7 cellular contexts compared by ENCODE assay signal in genomic region chr3:10198761-10199688, GRCh38. TPM values are rescaled to one million over a fixed set of nuclear protein-coding genes. Genes with fewer than 3 reads are reported as not detected.
A peak's percentile ranks its signal among the peaks of the same experiment; 100 is the strongest.
DNase-seq lines count a peak whose midpoint lies in the region; ATAC-seq lines count a peak whose summit lies in the region.

No MANE protein-coding gene starts in this region.

- POLR2A ChIA-PET in T-cell (lab: Charles Lee) = interaction anchor here (0.5 to 0.6 kb wide), 3 partner anchors 44 to 1438 kb away, joined by 3 read pairs; no protein-coding TSS in a partner anchor

- peaks cover 0 to 4% of the 10 kb centered on the region in 2 donors for H3K36me3 ChIP-seq in muscle layer of duodenum (ENCODE audit: control insufficient read depth in 1 of 2, insufficient read depth in 2 of 2, low read length in 2 of 2)

- H3K4me3 ChIP-seq in muscle layer of duodenum (ENCODE audit: low read depth in 1 of 2, low read length in 2 of 2) = no peak overlapping the region

- peaks cover 17% of the 10 kb centered on the region for H3K36me3 Mint-ChIP-seq in T-cell

- H3K9me3 ChIP-seq in muscle layer of duodenum (ENCODE audit: control insufficient read depth in 1 of 2, low read length in 2 of 2) = no peaks in the 10 kb centered on the region

- ATAC-seq in GM19023 (IDR thresholded peaks at IDR 0.05; ENCODE audit: unreplicated experiment) (peak; percentile 73), HG03039 (IDR thresholded peaks at IDR 0.05; ENCODE audit: unreplicated experiment) (peak; percentile 63), T-cell (replicated peaks in 1 of 4) (peak; percentile 80 to 81 (median 80))

- DNase-seq in T-cell (peak; percentile 30 to 83 (median 74)), amniotic epithelial cell (ENCODE audit: low read depth) (peak; percentile 47), substantia nigra (lab: John Stamatoyannopoulos, UW) (peak in 2 of 49 donors; percentile 15 to 28), anterior cingulate cortex (lab: John Stamatoyannopoulos, UW) (no peak)

- H3K4me1 Mint-ChIP-seq in T-cell = peaks cover 68 to 76% (median 71%) of the 10 kb centered on the region in 3 donors

- H3K4me1 ChIP-seq in muscle layer of duodenum (ENCODE audit: control insufficient read depth in 1 of 2, insufficient read depth in 2 of 2, low read length in 2 of 2) = peaks cover 8 to 9% of the 10 kb centered on the region in 2 donors

- no peaks in the 10 kb centered on the region for H3K9me3 Mint-ChIP-seq in T-cell

- H3K4me3 Mint-ChIP-seq in T-cell = peak overlapping the region; percentile 49 to 55 (median 50)

- H3K27ac Mint-ChIP-seq in T-cell = peak overlapping the region; percentile 92 to 95

- CTCF ChIA-PET in T-cell (lab: Charles Lee) = interaction anchor here (0.6 to 1.2 kb wide), 3 partner anchors 13 to 111 kb away, joined by 3 to 4 read pairs (median 3); no protein-coding TSS in a partner anchor

- H3K27ac ChIP-seq in muscle layer of duodenum (ENCODE audit: low read length) (peak overlapping the region; percentile 19), substantia nigra (ENCODE audit: low read depth, low read length, poor library complexity, severe bottlenecking) (peak overlapping the region; percentile 74)

- no peaks in the 10 kb centered on the region for H3K27me3 ChIP-seq in muscle layer of duodenum (ENCODE audit: low read depth, low read length)

- H3K27me3 Mint-ChIP-seq in T-cell = no peaks in the 10 kb centered on the region

RNA-seq across cellular contexts. Expression of gene IRAK2, which starts 34.3 kb away (rescaled TPM):
- total RNA-seq in T-cell = 1 to 10 TPM; 2.9 to 5.0 (median 3.7) TPM

RNA-seq across cellular contexts. Expression of gene TATDN2, which starts 49.2 kb away (rescaled TPM):
- 10 to 100 TPM; 58.9 to 82.3 (median 79.9) TPM for total RNA-seq in T-cell

RNA-seq across cellular contexts. Expression of gene VHL, which starts 57.4 kb away (rescaled TPM):
- 10 to 100 TPM; 57.2 to 75.0 (median 59.8) TPM for total RNA-seq in T-cell

Comparison
In these comparisons a context has a peak if more than half of its experiments do, and no peak if none do; other contexts are left out.
1. DNase-seq: peak in T-cell (34 of 34) and amniotic epithelial cell (single experiment); none in anterior cingulate cortex (0 of 58).
2. Peak in every context shown above with its lines, with median percentiles within 50 percentile points of each other: ATAC-seq.